ENCODE assay signal across 1 cellular context in genomic region chr6:129744201-129744879, GRCh38.
A peak's percentile ranks its signal among the peaks of the same experiment; 100 is the strongest.
TF ChIP-seq lines count a peak whose summit lies in the region.

No MANE protein-coding gene starts in this region.

TF ChIP-seq in HepG2, 621 proteins besides CTCF, POLR2A, EP300 and RAD21 (continued from another document):
- TF ChIP-seq DMTF1 (CRISPR knock-in tag; IDR thresholded peaks at IDR 0.05) = no peak
- TF ChIP-seq ZFP36L1 (CRISPR knock-in tag; IDR thresholded peaks at IDR 0.05) = no peak
- peak; percentile 41; the same call in 1 of the 2 replicates for TF ChIP-seq ZNF263 (CRISPR knock-in tag; IDR thresholded peaks at IDR 0.05)
- no peak for TF ChIP-seq BCL3 (CRISPR knock-in tag; IDR thresholded peaks at IDR 0.05)
- no peak for TF ChIP-seq ATF7 (IDR thresholded peaks at IDR 0.05)
- no peak for TF ChIP-seq ATF7 (CRISPR knock-in tag; IDR thresholded peaks at IDR 0.05)
- no peak for TF ChIP-seq TARDBP (CRISPR knock-in tag; IDR thresholded peaks at IDR 0.05)
- no peak for TF ChIP-seq HDAC6 (IDR thresholded peaks at IDR 0.05; ENCODE audit: low read depth, low read length)
- no peak for TF ChIP-seq ZNF841 (CRISPR knock-in tag; IDR thresholded peaks at IDR 0.05; ENCODE audit: borderline replicate concordance)
- TF ChIP-seq ATF3 (CRISPR knock-in tag; IDR thresholded peaks at IDR 0.05) = peak; percentile 62
- TF ChIP-seq REL (CRISPR knock-in tag; conservative IDR thresholded peaks at IDR 0.05) = no peak
- TF ChIP-seq DZIP1 (CRISPR knock-in tag; IDR thresholded peaks at IDR 0.05) = no peak
- no peak for TF ChIP-seq ZNF264 (CRISPR knock-in tag; IDR thresholded peaks at IDR 0.05)
- TF ChIP-seq ZNF724P (CRISPR knock-in tag; IDR thresholded peaks at IDR 0.05; ENCODE audit: borderline replicate concordance) = no peak
- no peak for TF ChIP-seq THYN1 (CRISPR knock-in tag; IDR thresholded peaks at IDR 0.05; ENCODE audit: borderline replicate concordance, low read depth)
- TF ChIP-seq RARG (CRISPR knock-in tag; IDR thresholded peaks at IDR 0.05; ENCODE audit: low read depth) = no peak
- no peak for TF ChIP-seq SOX13 (IDR thresholded peaks at IDR 0.05)
- TF ChIP-seq SOX13 (CRISPR knock-in tag; conservative IDR thresholded peaks at IDR 0.05 in 1 of 2, IDR thresholded peaks at IDR 0.05 in 1 of 2) = peak in 1 of 2 experiments; percentile 73; a peak in 2 of 4 replicates
- TF ChIP-seq HNF4A (CRISPR knock-in tag; IDR thresholded peaks at IDR 0.05) = 0 out of 2 replicates have a peak, but pooled peaks have one; percentile 2
- TF ChIP-seq SOX6 (IDR thresholded peaks at IDR 0.05) = no peak
- TF ChIP-seq SOX6 (CRISPR knock-in tag; IDR thresholded peaks at IDR 0.05) = peak; percentile 57; the same call in 1 of the 2 replicates
- no peak for TF ChIP-seq ZSCAN20 (CRISPR knock-in tag; IDR thresholded peaks at IDR 0.05; ENCODE audit: borderline replicate concordance)
- TF ChIP-seq ZNF878 (CRISPR knock-in tag; IDR thresholded peaks at IDR 0.05) = 0 out of 2 replicates have a peak, but pooled peaks have one; percentile 26
- TF ChIP-seq ZNF503 (CRISPR knock-in tag; IDR thresholded peaks at IDR 0.05) = no peak
- no peak for TF ChIP-seq ZBTB7A (CRISPR knock-in tag; IDR thresholded peaks at IDR 0.05)
- TF ChIP-seq CBX1 (IDR thresholded peaks at IDR 0.05; ENCODE audit: low read depth) = no peak
- no peak for TF ChIP-seq ZNF33B (CRISPR knock-in tag; IDR thresholded peaks at IDR 0.05)
- no peak for TF ChIP-seq NFIC (IDR thresholded peaks at IDR 0.05; ENCODE audit: low read length)
- TF ChIP-seq JUN (CRISPR knock-in tag; IDR thresholded peaks at IDR 0.05) = no peak
